Comparison of ENCODE assay signal across 8 cellular contexts in genomic region chr14:103385994-103386491, GRCh38. TPM values are rescaled to one million over a fixed set of nuclear protein-coding genes. Genes with fewer than 3 reads are reported as not detected.
DNase-seq lines count a peak whose midpoint lies in the region; ATAC-seq and TF ChIP-seq lines count a peak whose summit lies in the region.

No MANE protein-coding gene starts in this region.

- TF ChIP-seq CTCF in mammary epithelial cell (conservative IDR thresholded peaks at IDR 0.05 in 1 of 2, IDR thresholded peaks at IDR 0.05 in 1 of 2; ENCODE audit: extremely low read depth in 1 of 2, insufficient read depth in 1 of 2, low read depth in 1 of 2, low read length in 2 of 2) = no peak

- in situ Hi-C loops in mammary epithelial cell (cut with MboI; ENCODE audit: low sequenced_read_pairs in 2 of 2) = no loop called here

- H3K27me3 Mint-ChIP-seq in T-helper 1 cell treated with Interleukin-12 subunit alpha and Interleukin-12 subunit beta and Interleukin-4 antibody, amounts not matched to agents 30 μg/mL and 1 μg/mL, for 36 hours (ENCODE audit: low read depth) = peaks cover 7% of the 10 kb centered on the region

- peaks cover 3% of the 10 kb centered on the region for H4K20me1 ChIP-seq in mammary epithelial cell (ENCODE audit: insufficient read depth, low read length)

- CTCF ChIA-PET in mammary epithelial cell (lab: Charles Lee; ENCODE audit: low non-redundant PET) = no interaction called here

- 1% methylated on average over 21 of the region's 31 CpGs for WGBS in mammary epithelial cell (ENCODE audit: low coverage, missing lambda C conversion rate)

- no peaks in the 10 kb centered on the region for H3K9me3 Mint-ChIP-seq in T-helper 1 cell treated with Interleukin-12 subunit alpha and Interleukin-12 subunit beta and Interleukin-4 antibody, amounts not matched to agents 30 μg/mL and 1 μg/mL, for 36 hours

- dilution Hi-C loops in mammary epithelial cell (cut with HindIII; ENCODE audit: low sequenced_read_pairs) = no loop called here

- peaks cover 37% of the 10 kb centered on the region for H3K4me1 Mint-ChIP-seq in T-helper 1 cell treated with Interleukin-12 subunit alpha and Interleukin-12 subunit beta and Interleukin-4 antibody, amounts not matched to agents 30 μg/mL and 1 μg/mL, for 36 hours (ENCODE audit: low read depth)

- peaks cover 72% of the 10 kb centered on the region for H3K79me2 ChIP-seq in mammary epithelial cell (ENCODE audit: insufficient read depth, low read length)

- DNase-seq in mammary epithelial cell = no peak
- peak; percentile 72 for DNase-seq in kidney tubule cell (ENCODE audit: low spot score)
- peak; percentile 17 to 20 for DNase-seq in stimulated activated CD4-positive, alpha-beta T cell treated with anti-CD3 and anti-CD28 coated beads, Interleukin-4, amount 100 ng/mL, for 4 hours

- peak overlapping the region; percentile 89 for H3K9ac ChIP-seq in mammary epithelial cell (ENCODE audit: insufficient read depth, low read length)

- H3K4me1 ChIP-seq in mammary epithelial cell (ENCODE audit: insufficient read depth, low read length) = peaks cover 28% of the 10 kb centered on the region

- H3K9me3 ChIP-seq in mammary epithelial cell (replicated peaks; ENCODE audit: insufficient read depth, low read length) = no peaks in the 10 kb centered on the region

- H3K36me3 Mint-ChIP-seq in T-helper 1 cell treated with Interleukin-12 subunit alpha and Interleukin-12 subunit beta and Interleukin-4 antibody, amounts not matched to agents 30 μg/mL and 1 μg/mL, for 36 hours (ENCODE audit: low read depth) = peaks cover 8% of the 10 kb centered on the region

- peak overlapping the region; percentile 91 for H3K4me2 ChIP-seq in mammary epithelial cell (ENCODE audit: insufficient read depth, low read depth, low read length)

- peak overlapping the region; percentile 99 for H3K4me3 Mint-ChIP-seq in T-helper 1 cell treated with Interleukin-12 subunit alpha and Interleukin-12 subunit beta and Interleukin-4 antibody, amounts not matched to agents 30 μg/mL and 1 μg/mL, for 36 hours

- no peak overlapping the region for H2AFZ ChIP-seq in mammary epithelial cell (ENCODE audit: low read depth, low read length)

- no peaks in the 10 kb centered on the region for H3K36me3 ChIP-seq in mammary epithelial cell (ENCODE audit: insufficient read depth, low read length)

- H3K27ac Mint-ChIP-seq in T-helper 1 cell treated with Interleukin-12 subunit alpha and Interleukin-12 subunit beta and Interleukin-4 antibody, amounts not matched to agents 30 μg/mL and 1 μg/mL, for 36 hours = peak overlapping the region; percentile 97

- peak overlapping the region; percentile 71 to 99 (median 93) for H3K4me3 ChIP-seq in mammary epithelial cell (replicated peaks in 1 of 3; ENCODE audit: insufficient read depth in 1 of 3, low read depth in 2 of 3, low read length in 3 of 3)

- intact Hi-C loops in mammary epithelial cell (cut with micrococcal nuclease) = loop anchor here (1.0 to 2.0 kb wide), 3 partner anchors 14 to 52 kb away; partner anchors contain the start of gene EIF5

- no TSS peak for BruUV-seq in mammary epithelial cell (replicated peaks; lab: Mats Ljungman, UMichigan)

- H3K27me3 ChIP-seq in mammary epithelial cell (ENCODE audit: insufficient read depth, low read length) = no peaks in the 10 kb centered on the region

- peak overlapping the region; percentile 75 for H3K27ac ChIP-seq in mammary epithelial cell (ENCODE audit: insufficient read depth, low read depth, low read length)

- ATAC-seq in GM18873 (IDR thresholded peaks at IDR 0.05; ENCODE audit: low FRiP score, unreplicated experiment) = peak; percentile 7
- peak; percentile 1 for ATAC-seq in HG03159 (IDR thresholded peaks at IDR 0.05; ENCODE audit: unreplicated experiment)
- ATAC-seq in HG03457 (IDR thresholded peaks at IDR 0.05; ENCODE audit: unreplicated experiment) = no peak
- no peak for ATAC-seq in GM18520 (IDR thresholded peaks at IDR 0.05; ENCODE audit: unreplicated experiment)

RNA-seq across cellular contexts. Expression of gene MARK3, which starts 0.8 kb away (rescaled TPM):
- 100 to 1,000 TPM in 1 of 2 donors, 10 to 100 TPM in 1; 85.7 to 175 TPM for total RNA-seq in mammary epithelial cell
- 87.2 TPM for polyA plus RNA-seq in mammary epithelial cell
- polyA minus RNA-seq in mammary epithelial cell = 171 TPM

RNA-seq across cellular contexts. Expression of gene EIF5, which starts 52.0 kb away (rescaled TPM):
- 100 to 1,000 TPM; 142 to 333 TPM for total RNA-seq in mammary epithelial cell
- polyA plus RNA-seq in mammary epithelial cell = 337 TPM
- 310 TPM for polyA minus RNA-seq in mammary epithelial cell

Comparison
In these comparisons a context has a peak if more than half of its experiments do, and no peak if none do; other contexts are left out.
1. ATAC-seq: peak in GM18873 (single experiment) and HG03159 (single experiment); none in HG03457 (single experiment) and GM18520 (single experiment).